In genomic region chr6:158717341-158718328, GRCh38 we compare ENCODE assay signal across 8 cellular contexts.
DNase-seq lines count a peak whose midpoint lies in the region; ATAC-seq and TF ChIP-seq lines count a peak whose summit lies in the region.

No MANE protein-coding gene starts in this region.

- no peaks in the 10 kb centered on the region for H3K27me3 Mint-ChIP-seq in central memory CD8-positive, alpha-beta T cell
- peaks cover 2% of the 10 kb centered on the region for H3K27me3 Mint-ChIP-seq in endothelial cell (ENCODE audit: unreplicated experiment)

- H3K4me1 Mint-ChIP-seq in central memory CD8-positive, alpha-beta T cell = peaks cover 73% of the 10 kb centered on the region
- peaks cover 14% of the 10 kb centered on the region for H3K4me1 Mint-ChIP-seq in endothelial cell (ENCODE audit: unreplicated experiment)

- peak in 1 of 2 donors; percentile 36 for DNase-seq in central memory CD8-positive, alpha-beta T cell (ENCODE audit: low spot score in 2 of 2)
- DNase-seq in endothelial cell (ENCODE audit: low spot score) (no peak), superior temporal gyrus (ENCODE audit: extremely low spot score) (no peak)
- DNase-seq in stimulated activated CD4-positive, alpha-beta T cell treated with anti-CD3 and anti-CD28 coated beads, Interleukin-2, amount 100 ng/mL, for 48 hours = no peak

- TF ChIP-seq CTCF in endothelial cell (IDR thresholded peaks at IDR 0.05; ENCODE audit: unreplicated experiment) = no peak
- TF ChIP-seq CTCF in gastroesophageal sphincter (IDR thresholded peaks at IDR 0.05) = no peak

- TF ChIP-seq EP300 in gastroesophageal sphincter (IDR thresholded peaks at IDR 0.05) = no peak

- H3K9me3 Mint-ChIP-seq in central memory CD8-positive, alpha-beta T cell = no peaks in the 10 kb centered on the region
- no peaks in the 10 kb centered on the region for H3K9me3 Mint-ChIP-seq in endothelial cell (ENCODE audit: unreplicated experiment)

- no peaks in the 10 kb centered on the region for H3K4me1 ChIP-seq in gastroesophageal sphincter

- 89% methylated on average over 8 to 16 of the region's 16 CpGs for WGBS in gastroesophageal sphincter (ENCODE audit: low coverage in 1 of 2), 2 donors

- H3K36me3 Mint-ChIP-seq in central memory CD8-positive, alpha-beta T cell (ENCODE audit: insufficient read depth) = peaks cover 35% of the 10 kb centered on the region
- no peaks in the 10 kb centered on the region for H3K36me3 Mint-ChIP-seq in endothelial cell (ENCODE audit: low read depth, unreplicated experiment)

- H3K36me3 ChIP-seq in gastroesophageal sphincter = peaks cover 0 to 24% of the 10 kb centered on the region in 2 donors

- no peaks in the 10 kb centered on the region for H3K27me3 ChIP-seq in gastroesophageal sphincter

- no peak for TF ChIP-seq POLR2A in gastroesophageal sphincter (IDR thresholded peaks at IDR 0.05)

- peak; percentile 82 for ATAC-seq in GM19395 (IDR thresholded peaks at IDR 0.05; ENCODE audit: unreplicated experiment)
- peak; percentile 39 for ATAC-seq in HG03103 (IDR thresholded peaks at IDR 0.05; ENCODE audit: low read depth, unreplicated experiment)
- ATAC-seq in central memory CD8-positive, alpha-beta T cell (replicated peaks; ENCODE audit: extremely low read depth, poor library complexity, severe bottlenecking) = peak; percentile 66
- no peak for ATAC-seq in gastroesophageal sphincter

- H3K4me3 ChIP-seq in GM08714 (ENCODE audit: low read length) (peak overlapping the region; percentile 8; the same call in 1 of the 2 replicates), gastroesophageal sphincter (no peak overlapping the region)

- peak overlapping the region; percentile 93 for H3K27ac Mint-ChIP-seq in central memory CD8-positive, alpha-beta T cell (ENCODE audit: low read depth)
- H3K27ac Mint-ChIP-seq in endothelial cell (ENCODE audit: unreplicated experiment) = no peak overlapping the region

- H3K9me3 ChIP-seq in gastroesophageal sphincter = no peaks in the 10 kb centered on the region

- peak overlapping the region; percentile 81 for H3K4me3 Mint-ChIP-seq in central memory CD8-positive, alpha-beta T cell
- H3K4me3 Mint-ChIP-seq in endothelial cell (ENCODE audit: unreplicated experiment) = no peak overlapping the region

- H3K27ac ChIP-seq in gastroesophageal sphincter = no peak overlapping the region
